Comparison of ENCODE assay signal across 14 cellular contexts in genomic region chr5:122099060-122099790, GRCh38. TPM values are rescaled to one million over a fixed set of nuclear protein-coding genes. Genes with fewer than 3 reads are reported as not detected.
DNase-seq lines count a peak whose midpoint lies in the region; ATAC-seq, FAIRE-seq and TF ChIP-seq lines count a peak whose summit lies in the region.
"Had no signal": no experiment of that assay in that cellular context is flagged by ENCODE, and none has a peak within 500 bp of the region (broad histone marks: within the 10 kb centered on the region; RNA-seq: fewer than 3 reads in every experiment).

No MANE protein-coding gene starts in this region.

- 76 to 86% (median 83%) methylated on average over 6 of the region's 6 CpGs for WGBS in ovary, 3 donors

- H3K27ac ChIP-seq in ovary (no peak overlapping the region), left lung (no peak overlapping the region)

- TF ChIP-seq EP300 in ovary (IDR thresholded peaks at IDR 0.05): no peak

- H3K27ac Mint-ChIP-seq in nephron progenitor cell: peak overlapping the region; percentile 85
- H3K27ac Mint-ChIP-seq: activated CD8-positive, alpha-beta T cell treated with anti-CD3 and anti-CD28 coated beads for 36 hours; activated naive CD4-positive, alpha-beta T cell treated with anti-CD3 and anti-CD28 coated beads, Interleukin-2, amount 50 U/mL, for 72 hours had no signal

- no peaks in the 10 kb centered on the region for H3K36me3 Mint-ChIP-seq in nephron progenitor cell (ENCODE audit: low read depth)
- H3K36me3 Mint-ChIP-seq: activated naive CD4-positive, alpha-beta T cell treated with anti-CD3 and anti-CD28 coated beads, Interleukin-2, amount 50 U/mL, for 72 hours had no signal

- H3K9me3 ChIP-seq in ovary (no peaks in the 10 kb centered on the region), left lung (no peaks in the 10 kb centered on the region)

- no peak for TF ChIP-seq POLR2A in ovary (IDR thresholded peaks at IDR 0.05)

- no peak for TF ChIP-seq CTCF in nephron progenitor cell (IDR thresholded peaks at IDR 0.05)
- TF ChIP-seq CTCF in ovary (IDR thresholded peaks at IDR 0.05): no peak
- TF ChIP-seq CTCF in left lung (IDR thresholded peaks at IDR 0.05): no peak

- H3K4me3 Mint-ChIP-seq in nephron progenitor cell: no peak overlapping the region
- H3K4me3 Mint-ChIP-seq: activated CD8-positive, alpha-beta T cell treated with anti-CD3 and anti-CD28 coated beads for 36 hours had no signal

- H3K27me3 Mint-ChIP-seq in nephron progenitor cell (ENCODE audit: low read depth, poor library complexity): peaks cover 3% of the 10 kb centered on the region
- H3K27me3 Mint-ChIP-seq: activated CD8-positive, alpha-beta T cell treated with anti-CD3 and anti-CD28 coated beads for 36 hours had no signal

- H3K4me1 Mint-ChIP-seq in nephron progenitor cell: peaks cover 5% of the 10 kb centered on the region

- H3K4me1 ChIP-seq in ovary (ENCODE audit: insufficient read depth) (no peaks in the 10 kb centered on the region), left lung (no peaks in the 10 kb centered on the region)

- H3K36me3 ChIP-seq in ovary (no peaks in the 10 kb centered on the region), left lung (no peaks in the 10 kb centered on the region)

- H3K27me3 ChIP-seq in ovary (no peaks in the 10 kb centered on the region), left lung (no peaks in the 10 kb centered on the region)

- peak; percentile 90 for DNase-seq in EL
- peak; percentile 76 for DNase-seq in RCC 7860 (ENCODE audit: low spot score)
- peak; percentile 67 for DNase-seq in dermis blood vessel endothelial cell
- no peak for DNase-seq in nephron progenitor cell
- no peak for DNase-seq in ovary
- no peak for DNase-seq in stimulated activated CD4-positive, alpha-beta T cell treated with anti-CD3 and anti-CD28 coated beads, Interleukin-12 subunit alpha, Interleukin-12 subunit beta, amount 100 ng/mL, for 4 hours
- DNase-seq in left lung: no peak
- DNase-seq: activated CD8-positive, alpha-beta T cell treated with anti-CD3 and anti-CD28 coated beads for 36 hours; left colon; NCI-H526; stimulated activated CD4-positive, alpha-beta T cell treated with anti-CD3 and anti-CD28 coated beads, Interleukin-4, amount 100 ng/mL, for 24 hours had no signal

- H3K4me3 ChIP-seq in ovary (no peak overlapping the region), left lung (no peak overlapping the region)

- ATAC-seq in GM21526 (IDR thresholded peaks at IDR 0.05; ENCODE audit: low FRiP score, unreplicated experiment): no peak
- no peak for ATAC-seq in left lung
- ATAC-seq: activated CD8-positive, alpha-beta T cell treated with anti-CD3 and anti-CD28 coated beads for 36 hours; activated naive CD4-positive, alpha-beta T cell treated with anti-CD3 and anti-CD28 coated beads, Interleukin-2, amount 50 U/mL, for 72 hours; left colon had no signal

- no peaks in the 10 kb centered on the region for H3K9me3 Mint-ChIP-seq in nephron progenitor cell
- H3K9me3 Mint-ChIP-seq: activated CD8-positive, alpha-beta T cell treated with anti-CD3 and anti-CD28 coated beads for 36 hours; activated naive CD4-positive, alpha-beta T cell treated with anti-CD3 and anti-CD28 coated beads, Interleukin-2, amount 50 U/mL, for 72 hours had no signal

- intact Hi-C loops in ovary (cut with DNase I) (loop anchor here in 1 of 4 donors (10.0 kb wide), 1 partner anchor 316 kb away; no protein-coding TSS in a partner anchor), left lung (cut with DNase I) (no loop called here)

- peak; percentile 82 for FAIRE-seq in RCC 7860 (lab: Jason Lieb, UNC)

RNA-seq across cellular contexts. Expression of gene LOX, which starts 21.2 kb away (rescaled TPM):
- total RNA-seq in dermis blood vessel endothelial cell (88.2 and 100 TPM in 2 replicates), ovary (10 to 100 TPM in 3 of 7 donors, 1 to 10 TPM in 4; 6.9 to 16.7 (median 9.4) TPM), left lung (10 to 100 TPM; 23.2 to 59.1 TPM)
- polyA plus RNA-seq in ovary: 10 to 100 TPM; 12.4 to 23.5 TPM
- total RNA-seq: activated CD8-positive, alpha-beta T cell treated with anti-CD3 and anti-CD28 coated beads for 36 hours had no signal

RNA-seq across cellular contexts. Expression of gene ZNF474, which starts 30.1 kb away (rescaled TPM):
- 0.17 TPM in 1 of 2 replicates, not detected in the other for total RNA-seq in dermis blood vessel endothelial cell
- 1 to 10 TPM in 1 of 7 donors, under 1 TPM in 5, not detected in 1; 0.12 to 5.7 (median 0.61) TPM for total RNA-seq in ovary
- polyA plus RNA-seq in ovary: under 1 TPM; 0.13 to 0.18 TPM
- 1 to 10 TPM in 1 of 2 donors, not detected in 1; 2.0 TPM for total RNA-seq in left lung
- total RNA-seq: activated CD8-positive, alpha-beta T cell treated with anti-CD3 and anti-CD28 coated beads for 36 hours; left colon; osteocyte had no signal

Comparison
In these comparisons a context has a peak if more than half of its experiments do, and no peak if none do; other contexts are left out.
1. DNase-seq: peak in EL (single experiment), RCC 7860 (single experiment) and dermis blood vessel endothelial cell (single experiment); none in nephron progenitor cell (single experiment), ovary (0 of 5), stimulated activated CD4-positive, alpha-beta T cell treated with anti-CD3 and anti-CD28 coated beads, Interleukin-12 subunit alpha, Interleukin-12 subunit beta, amount 100 ng/mL, for 4 hours (single experiment) and left lung (0 of 2).